Comparison of ENCODE assay signal across 9 cellular contexts in the genomic region with DNA sequence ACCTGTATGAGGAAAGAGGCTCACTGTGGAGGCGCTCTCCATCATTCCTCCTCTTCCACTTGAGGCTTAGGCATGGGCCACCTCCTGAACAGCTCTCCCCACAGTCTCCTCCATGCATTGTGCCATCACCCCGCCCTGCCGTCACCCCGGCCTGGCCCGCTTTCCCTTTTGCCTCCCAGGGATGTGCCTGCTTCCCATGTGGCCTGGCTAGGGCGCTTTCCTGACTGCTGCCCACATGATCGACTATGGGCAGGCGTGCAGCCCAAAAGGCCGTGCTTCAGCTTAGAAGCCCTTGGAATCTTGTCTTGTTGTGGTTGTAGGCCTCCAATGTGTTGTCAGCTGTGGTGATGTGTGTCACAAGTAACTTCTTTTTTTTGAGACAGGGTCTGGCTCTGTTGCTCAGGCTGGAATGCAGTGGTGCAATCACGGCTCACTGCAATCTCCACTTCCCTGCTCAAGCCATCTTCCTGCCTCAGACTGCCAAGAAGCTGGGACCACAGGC. TPM values are rescaled to one million over a fixed set of nuclear protein-coding genes. Genes with fewer than 3 reads are reported as not detected.
DNase-seq lines count a peak whose midpoint lies in the region; ATAC-seq, FAIRE-seq and TF ChIP-seq lines count a peak whose summit lies in the region.
"Had no signal": no experiment of that assay in that cellular context is flagged by ENCODE, and none has a peak within 500 bp of the region (broad histone marks: within the 10 kb centered on the region; RNA-seq: fewer than 3 reads in every experiment).

No MANE protein-coding gene starts in this region.

- FAIRE-seq in H54 (lab: Jason Lieb, UNC): no peak

- no peak for ATAC-seq in activated CD8-positive, alpha-beta memory T cell treated with anti-CD3 and anti-CD28 coated beads, Interleukin-2, amount 10 ng/mL, durations not matched to agents 7 days and 5 days
- ATAC-seq in stimulated activated naive CD8-positive, alpha-beta T cell treated with anti-CD3 and anti-CD28 coated beads, Interleukin-15, amount 100 ng/mL, for 72 hours: no peak
- no peak for ATAC-seq in HG02973 (IDR thresholded peaks at IDR 0.05; ENCODE audit: unreplicated experiment)

- intact Hi-C loops in activated T-helper 1 cell treated with anti-CD3 and anti-CD28 coated beads, Interleukin-12 subunit alpha, Interleukin-12 subunit beta, Interleukin-2, Interleukin-4 antibody, amounts not matched to agents 30 ng/mL and 10 ng/mL and 1 ng/mL, durations not matched to agents 14 hours and 24 hours and 36 hours (cut with micrococcal nuclease): loop anchor here (10.0 kb wide), 1 partner anchor 690 kb away; no protein-coding TSS in a partner anchor

- no peak for DNase-seq in activated CD8-positive, alpha-beta memory T cell treated with anti-CD3 and anti-CD28 coated beads, Interleukin-2, amount 10 ng/mL, durations not matched to agents 7 days and 5 days
- no peak for DNase-seq in activated CD8-positive, alpha-beta memory T cell treated with anti-CD3 and anti-CD28 coated beads, Interleukin-2, amount 50 U/mL, for 4 hours
- no peak for DNase-seq in activated T-helper 1 cell treated with anti-CD3 and anti-CD28 coated beads, Interleukin-12 subunit alpha, Interleukin-12 subunit beta, Interleukin-2, Interleukin-4 antibody, amounts not matched to agents 30 ng/mL and 10 ng/mL and 1 ng/mL, durations not matched to agents 14 hours and 24 hours and 36 hours (ENCODE audit: low spot score)
- DNase-seq in iris pigment epithelial cell (ENCODE audit: low read depth) (peak; percentile 42), amygdala (lab: John Stamatoyannopoulos, UW) (no peak), H54 (ENCODE audit: insufficient read length, low spot score) (no peak)
- no peak for DNase-seq in stimulated activated naive CD8-positive, alpha-beta T cell treated with anti-CD3 and anti-CD28 coated beads, Interleukin-15, amount 100 ng/mL, for 72 hours
- DNase-seq: stimulated activated CD4-positive, alpha-beta T cell treated with anti-CD3 and anti-CD28 coated beads, Interleukin-12 subunit alpha, Interleukin-12 subunit beta, amount 100 ng/mL, for 4 hours had no signal

- H3K4me1 Mint-ChIP-seq in activated CD8-positive, alpha-beta memory T cell treated with anti-CD3 and anti-CD28 coated beads, Interleukin-2, amount 10 ng/mL, durations not matched to agents 7 days and 5 days: peaks cover 41% of the 10 kb centered on the region
- H3K4me1 Mint-ChIP-seq in activated T-helper 1 cell treated with anti-CD3 and anti-CD28 coated beads, Interleukin-12 subunit alpha, Interleukin-12 subunit beta, Interleukin-2, Interleukin-4 antibody, amounts not matched to agents 30 ng/mL and 10 ng/mL and 1 ng/mL, durations not matched to agents 14 hours and 24 hours and 36 hours (ENCODE audit: low read depth): peaks cover 55% of the 10 kb centered on the region
- peaks cover 47% of the 10 kb centered on the region for H3K4me1 Mint-ChIP-seq in stimulated activated naive CD8-positive, alpha-beta T cell treated with anti-CD3 and anti-CD28 coated beads, Interleukin-15, amount 100 ng/mL, for 72 hours

- no peak for TF ChIP-seq POLR2A in H54 (IDR thresholded peaks at IDR 0.05; ENCODE audit: low read depth, low read length)

- no peaks in the 10 kb centered on the region for H3K27me3 Mint-ChIP-seq in activated CD8-positive, alpha-beta memory T cell treated with anti-CD3 and anti-CD28 coated beads, Interleukin-2, amount 10 ng/mL, durations not matched to agents 7 days and 5 days
- H3K27me3 Mint-ChIP-seq in activated T-helper 1 cell treated with anti-CD3 and anti-CD28 coated beads, Interleukin-12 subunit alpha, Interleukin-12 subunit beta, Interleukin-2, Interleukin-4 antibody, amounts not matched to agents 30 ng/mL and 10 ng/mL and 1 ng/mL, durations not matched to agents 14 hours and 24 hours and 36 hours (ENCODE audit: insufficient read depth): no peaks in the 10 kb centered on the region
- H3K27me3 Mint-ChIP-seq in stimulated activated naive CD8-positive, alpha-beta T cell treated with anti-CD3 and anti-CD28 coated beads, Interleukin-15, amount 100 ng/mL, for 72 hours: no peaks in the 10 kb centered on the region

- H3K4me3 Mint-ChIP-seq in activated CD8-positive, alpha-beta memory T cell treated with anti-CD3 and anti-CD28 coated beads, Interleukin-2, amount 10 ng/mL, durations not matched to agents 7 days and 5 days: peak overlapping the region; percentile 80
- peak overlapping the region; percentile 97 for H3K4me3 Mint-ChIP-seq in activated T-helper 1 cell treated with anti-CD3 and anti-CD28 coated beads, Interleukin-12 subunit alpha, Interleukin-12 subunit beta, Interleukin-2, Interleukin-4 antibody, amounts not matched to agents 30 ng/mL and 10 ng/mL and 1 ng/mL, durations not matched to agents 14 hours and 24 hours and 36 hours
- H3K4me3 Mint-ChIP-seq in stimulated activated naive CD8-positive, alpha-beta T cell treated with anti-CD3 and anti-CD28 coated beads, Interleukin-15, amount 100 ng/mL, for 72 hours: peak overlapping the region; percentile 91 to 98

- peaks cover 22% of the 10 kb centered on the region for H3K36me3 Mint-ChIP-seq in activated CD8-positive, alpha-beta memory T cell treated with anti-CD3 and anti-CD28 coated beads, Interleukin-2, amount 10 ng/mL, durations not matched to agents 7 days and 5 days
- H3K36me3 Mint-ChIP-seq in activated T-helper 1 cell treated with anti-CD3 and anti-CD28 coated beads, Interleukin-12 subunit alpha, Interleukin-12 subunit beta, Interleukin-2, Interleukin-4 antibody, amounts not matched to agents 30 ng/mL and 10 ng/mL and 1 ng/mL, durations not matched to agents 14 hours and 24 hours and 36 hours (ENCODE audit: low read depth): peaks cover 30% of the 10 kb centered on the region

- H3K27ac Mint-ChIP-seq in activated CD8-positive, alpha-beta memory T cell treated with anti-CD3 and anti-CD28 coated beads, Interleukin-2, amount 10 ng/mL, durations not matched to agents 7 days and 5 days: peak overlapping the region; percentile 97
- H3K27ac Mint-ChIP-seq in activated T-helper 1 cell treated with anti-CD3 and anti-CD28 coated beads, Interleukin-12 subunit alpha, Interleukin-12 subunit beta, Interleukin-2, Interleukin-4 antibody, amounts not matched to agents 30 ng/mL and 10 ng/mL and 1 ng/mL, durations not matched to agents 14 hours and 24 hours and 36 hours: peak overlapping the region; percentile 83
- H3K27ac Mint-ChIP-seq in stimulated activated naive CD8-positive, alpha-beta T cell treated with anti-CD3 and anti-CD28 coated beads, Interleukin-15, amount 100 ng/mL, for 72 hours: peak overlapping the region in 1 of 2 donors; percentile 82

- CTCF ChIA-PET in activated CD8-positive, alpha-beta memory T cell treated with anti-CD3 and anti-CD28 coated beads, Interleukin-2, amount 10 ng/mL, durations not matched to agents 7 days and 5 days (lab: Charles Lee): interaction anchor here (1.2 to 1.9 kb wide), 2 partner anchors 30 to 33 kb away, joined by 3 to 4 read pairs; no protein-coding TSS in a partner anchor

- H3K9me3 Mint-ChIP-seq in activated CD8-positive, alpha-beta memory T cell treated with anti-CD3 and anti-CD28 coated beads, Interleukin-2, amount 10 ng/mL, durations not matched to agents 7 days and 5 days (ENCODE audit: low read depth): no peaks in the 10 kb centered on the region
- no peaks in the 10 kb centered on the region for H3K9me3 Mint-ChIP-seq in activated T-helper 1 cell treated with anti-CD3 and anti-CD28 coated beads, Interleukin-12 subunit alpha, Interleukin-12 subunit beta, Interleukin-2, Interleukin-4 antibody, amounts not matched to agents 30 ng/mL and 10 ng/mL and 1 ng/mL, durations not matched to agents 14 hours and 24 hours and 36 hours
- H3K9me3 Mint-ChIP-seq in stimulated activated naive CD8-positive, alpha-beta T cell treated with anti-CD3 and anti-CD28 coated beads, Interleukin-15, amount 100 ng/mL, for 72 hours: no peaks in the 10 kb centered on the region

RNA-seq across cellular contexts. Expression of a gene that starts 1.8 kb away (rescaled TPM):
- 1 to 10 TPM; 4.0 to 4.8 TPM for total RNA-seq in activated CD8-positive, alpha-beta memory T cell treated with anti-CD3 and anti-CD28 coated beads, Interleukin-2, amount 10 ng/mL, durations not matched to agents 7 days and 5 days
- 8.2 and 9.8 TPM in 2 replicates for total RNA-seq in activated T-helper 1 cell treated with anti-CD3 and anti-CD28 coated beads, Interleukin-12 subunit alpha, Interleukin-12 subunit beta, Interleukin-2, Interleukin-4 antibody, amounts not matched to agents 30 ng/mL and 10 ng/mL and 1 ng/mL, durations not matched to agents 14 hours and 24 hours and 36 hours

RNA-seq across cellular contexts. Expression of a gene that starts 2.0 kb away (rescaled TPM):
- total RNA-seq in activated CD8-positive, alpha-beta memory T cell treated with anti-CD3 and anti-CD28 coated beads, Interleukin-2, amount 10 ng/mL, durations not matched to agents 7 days and 5 days: 10 to 100 TPM; 24.7 to 25.3 TPM
- 24.9 and 26.1 TPM in 2 replicates for total RNA-seq in activated T-helper 1 cell treated with anti-CD3 and anti-CD28 coated beads, Interleukin-12 subunit alpha, Interleukin-12 subunit beta, Interleukin-2, Interleukin-4 antibody, amounts not matched to agents 30 ng/mL and 10 ng/mL and 1 ng/mL, durations not matched to agents 14 hours and 24 hours and 36 hours

RNA-seq across cellular contexts. Expression of a gene that starts 16.3 kb away (rescaled TPM):
- total RNA-seq in activated CD8-positive, alpha-beta memory T cell treated with anti-CD3 and anti-CD28 coated beads, Interleukin-2, amount 10 ng/mL, durations not matched to agents 7 days and 5 days: not detected
- not detected in 2 replicates for total RNA-seq in activated T-helper 1 cell treated with anti-CD3 and anti-CD28 coated beads, Interleukin-12 subunit alpha, Interleukin-12 subunit beta, Interleukin-2, Interleukin-4 antibody, amounts not matched to agents 30 ng/mL and 10 ng/mL and 1 ng/mL, durations not matched to agents 14 hours and 24 hours and 36 hours

RNA-seq across cellular contexts. Expression of a gene that starts 43.5 kb away (rescaled TPM):
- total RNA-seq in activated CD8-positive, alpha-beta memory T cell treated with anti-CD3 and anti-CD28 coated beads, Interleukin-2, amount 10 ng/mL, durations not matched to agents 7 days and 5 days: 10 to 100 TPM; 51.4 to 55.5 TPM
- 67.2 and 67.4 TPM in 2 replicates for total RNA-seq in activated T-helper 1 cell treated with anti-CD3 and anti-CD28 coated beads, Interleukin-12 subunit alpha, Interleukin-12 subunit beta, Interleukin-2, Interleukin-4 antibody, amounts not matched to agents 30 ng/mL and 10 ng/mL and 1 ng/mL, durations not matched to agents 14 hours and 24 hours and 36 hours

RNA-seq across cellular contexts. Expression of a gene that starts 54.0 kb away (rescaled TPM):
- 1 to 10 TPM; 7.5 to 8.4 TPM for total RNA-seq in activated CD8-positive, alpha-beta memory T cell treated with anti-CD3 and anti-CD28 coated beads, Interleukin-2, amount 10 ng/mL, durations not matched to agents 7 days and 5 days
- 3.9 and 4.5 TPM in 2 replicates for total RNA-seq in activated T-helper 1 cell treated with anti-CD3 and anti-CD28 coated beads, Interleukin-12 subunit alpha, Interleukin-12 subunit beta, Interleukin-2, Interleukin-4 antibody, amounts not matched to agents 30 ng/mL and 10 ng/mL and 1 ng/mL, durations not matched to agents 14 hours and 24 hours and 36 hours
